Comparison of ENCODE assay signal across 8 cellular contexts in the genomic region with DNA sequence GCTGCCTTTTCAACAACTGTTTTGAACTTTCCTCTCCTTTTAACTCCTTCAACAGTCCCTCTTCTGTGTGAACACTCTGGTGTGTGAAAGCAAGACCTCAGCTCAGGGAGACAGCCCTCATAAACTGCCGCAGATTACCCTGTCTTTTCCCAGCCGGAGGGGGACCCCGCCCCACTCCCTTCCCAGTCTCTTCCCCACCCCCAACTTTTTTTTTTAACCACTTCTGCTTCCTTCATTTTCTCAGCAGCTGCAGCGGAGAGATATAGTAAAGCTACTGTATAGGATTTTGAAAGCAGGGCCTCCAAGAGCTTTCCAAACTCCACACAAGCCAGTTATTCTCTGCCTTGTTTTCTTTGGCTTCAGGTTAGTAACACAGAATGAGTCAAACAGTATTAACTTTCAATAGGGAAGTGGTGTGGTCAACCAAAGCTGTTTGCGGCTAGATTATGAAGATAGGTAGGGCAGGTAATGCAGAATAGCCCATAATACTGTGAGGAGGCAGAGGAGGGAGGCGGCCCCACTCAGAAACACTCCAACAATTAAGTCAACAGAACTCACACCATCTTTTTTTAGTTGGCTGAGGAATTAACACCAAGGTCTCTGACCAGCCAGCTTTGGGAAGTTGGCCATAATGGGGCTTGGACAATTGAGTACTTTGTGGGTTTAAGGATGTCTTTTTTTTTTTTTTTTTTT.
DNase-seq lines count a peak whose midpoint lies in the region; ATAC-seq, FAIRE-seq and TF ChIP-seq lines count a peak whose summit lies in the region.

No MANE protein-coding gene starts in this region.

- intact Hi-C loops in Right ventricle myocardium superior (cut with DNase I): no loop called here
- intact Hi-C loops in cardiac septum (cut with DNase I): no loop called here
- intact Hi-C loops in K562 (cut with micrococcal nuclease): no loop called here
- intact Hi-C loops in posterior vena cava (cut with DNase I): no loop called here

- peak; percentile 66 for ATAC-seq in Right ventricle myocardium superior (ENCODE audit: poor library complexity)
- peak; percentile 83 for ATAC-seq in HG02943 (IDR thresholded peaks at IDR 0.05; ENCODE audit: low read depth, unreplicated experiment)
- peak; percentile 35 for ATAC-seq in K562

- DNase-seq in Right ventricle myocardium superior (no peak), cardiac septum (ENCODE audit: low spot score) (no peak), NT2/D1 (ENCODE audit: low read depth, low spot score) (no peak), K562 (ENCODE audit: extremely low read depth in 1 of 4, low spot score in 3 of 4) (no peak), mesenchymal stem cell (peak; percentile 36), posterior vena cava (ENCODE audit: low spot score) (no peak), NCI-H748 (lab: John Stamatoyannopoulos, UW; ENCODE audit: unreplicated experiment) (no peak)

- peaks cover 18% of the 10 kb centered on the region for H4K20me1 ChIP-seq in K562 (replicated peaks; ENCODE audit: control insufficient read depth, insufficient read depth, low read length)

- no peak for TF ChIP-seq POLR2A in K562 (conservative IDR thresholded peaks at IDR 0.05)

- FAIRE-seq in K562 (lab: Jason Lieb, UNC): no peak

- H3K9me3 ChIP-seq in NT2/D1 (ENCODE audit: insufficient read depth, low read length) (no peaks in the 10 kb centered on the region), K562 (replicated peaks; ENCODE audit: control insufficient read depth, insufficient read depth, low read depth, low read length) (no peaks in the 10 kb centered on the region), mesenchymal stem cell (ENCODE audit: control insufficient read depth, low read length) (no peaks in the 10 kb centered on the region)

- no peak for TF ChIP-seq RAD21 in K562 (CRISPR knock-in tag; conservative IDR thresholded peaks at IDR 0.05 in 1 of 2, IDR thresholded peaks at IDR 0.05 in 1 of 2)

- H3K27me3 ChIP-seq in NT2/D1 (ENCODE audit: insufficient read depth, insufficient read length): no peaks in the 10 kb centered on the region
- no peaks in the 10 kb centered on the region for H3K27me3 ChIP-seq in K562 (ENCODE audit: control insufficient read depth in 2 of 2, insufficient read depth in 2 of 2, low read length in 2 of 2)
- no peaks in the 10 kb centered on the region for H3K27me3 ChIP-seq in mesenchymal stem cell (ENCODE audit: control insufficient read depth in 1 of 2, insufficient read depth in 1 of 2, low read length in 2 of 2)

- no peak overlapping the region for H2BK5ac ChIP-seq in mesenchymal stem cell (ENCODE audit: low read depth, low read length, poor library complexity, severe bottlenecking)

- H3K36me3 ChIP-seq in NT2/D1 (ENCODE audit: insufficient read depth, insufficient read length, low read length) (peaks cover 35% of the 10 kb centered on the region), K562 (ENCODE audit: control insufficient read depth, insufficient read depth, low read length) (peaks cover 82% of the 10 kb centered on the region), mesenchymal stem cell (ENCODE audit: control insufficient read depth in 1 of 2, insufficient read depth in 2 of 2, low read depth in 1 of 2, low read length in 2 of 2) (peaks cover 15 to 93% of the 10 kb centered on the region in 2 experiments)

- H3K14ac ChIP-seq in mesenchymal stem cell (ENCODE audit: low read length in 2 of 2): no peak overlapping the region

- peaks cover 15% of the 10 kb centered on the region for H3K4me1 ChIP-seq in NT2/D1 (ENCODE audit: insufficient read depth, insufficient read length)
- no peaks in the 10 kb centered on the region; a peak in 3 of 5 replicates for H3K4me1 ChIP-seq in K562 (replicated peaks in 1 of 2; ENCODE audit: control insufficient read depth in 2 of 2, insufficient read depth in 2 of 2, low read length in 2 of 2)
- peaks cover 28% of the 10 kb centered on the region for H3K4me1 ChIP-seq in mesenchymal stem cell (ENCODE audit: control insufficient read depth, insufficient read depth, low read depth, low read length)

- H3K23ac ChIP-seq in mesenchymal stem cell (ENCODE audit: low read length in 2 of 2): no peak overlapping the region

- 79% methylated on average over 4 of the region's 6 CpGs for WGBS in K562 (ENCODE audit: insufficient coverage, low coverage, missing lambda C conversion rate)
- 64% methylated on average over 1 of the region's 6 CpGs for WGBS in mesenchymal stem cell

- CTCF ChIA-PET in K562 (lab: Yijun Ruan, JAX; ENCODE audit: low intra/inter-chr PET ratio): interaction anchor here (0.7 kb wide), 1 partner anchor 991 kb away, joined by 3 read pairs; no protein-coding TSS in a partner anchor

- peak overlapping the region; percentile 55 to 78 for H3K4ac ChIP-seq in mesenchymal stem cell (ENCODE audit: low read depth in 1 of 2, low read length in 2 of 2)

- POLR2A ChIA-PET in K562 (lab: Yijun Ruan, JAX): interaction anchor here (0.8 to 1.9 kb wide), 5 partner anchors 9 to 24 kb away, joined by 3 to 5 read pairs (median 4); no protein-coding TSS in a partner anchor

- H2BK15ac ChIP-seq in mesenchymal stem cell (ENCODE audit: low read depth, poor library complexity, severe bottlenecking): no peak overlapping the region

- no peak overlapping the region for H2BK120ac ChIP-seq in mesenchymal stem cell (ENCODE audit: low read depth, low read length)

- peaks cover 33% of the 10 kb centered on the region for H3K79me1 ChIP-seq in mesenchymal stem cell (replicated peaks; ENCODE audit: low read length, poor library complexity, severe bottlenecking)

- H4K91ac ChIP-seq in mesenchymal stem cell (ENCODE audit: low read length): no peak overlapping the region

- H3K4me3 ChIP-seq in NT2/D1 (ENCODE audit: insufficient read length, low read depth): no peak overlapping the region
- no peak overlapping the region for H3K4me3 ChIP-seq in K562
- H3K4me3 ChIP-seq in mesenchymal stem cell (ENCODE audit: insufficient read depth in 1 of 2, low read depth in 1 of 2, low read length in 2 of 2): no peak overlapping the region

- H2AK5ac ChIP-seq in mesenchymal stem cell (ENCODE audit: low read length, severe bottlenecking): peak overlapping the region; percentile 87

- H3K79me2 ChIP-seq in K562 (ENCODE audit: control insufficient read depth, insufficient read depth, low read length): peaks cover 16% of the 10 kb centered on the region; the same call in 2 of the 3 replicates

- TF ChIP-seq CTCF in K562 (IDR thresholded peaks at IDR 0.05 in 2 of 3, conservative IDR thresholded peaks at IDR 0.05 in 1 of 3; ENCODE audit: insufficient read depth in 2 of 3, low read depth in 1 of 3, low read length in 3 of 3): no peak

- TF ChIP-seq EP300 in K562 (IDR thresholded peaks at IDR 0.05; ENCODE audit: low read length): no peak

- peak overlapping the region; percentile 65 for H4K8ac ChIP-seq in mesenchymal stem cell (ENCODE audit: low read length)

- no peaks in the 10 kb centered on the region for H3K9me1 ChIP-seq in K562 (ENCODE audit: control insufficient read depth, insufficient read depth, low read length)

- no peak overlapping the region for H3K4me2 ChIP-seq in K562 (ENCODE audit: insufficient read depth, low read length)
- no peak overlapping the region for H3K4me2 ChIP-seq in mesenchymal stem cell (ENCODE audit: low read length, poor library complexity, severe bottlenecking)

- in situ Hi-C loops in K562 (cut with MboI): no loop called here

- H3K9ac ChIP-seq in NT2/D1 (ENCODE audit: insufficient read length, low read depth): peak overlapping the region; percentile 37
- H3K9ac ChIP-seq in K562 (ENCODE audit: insufficient read depth in 1 of 2, low read depth in 2 of 2, low read length in 2 of 2): no peak overlapping the region
- peak overlapping the region; percentile 40 for H3K9ac ChIP-seq in mesenchymal stem cell (ENCODE audit: low read length)

- H2AFZ ChIP-seq in K562 (ENCODE audit: low read depth, low read length) (no peak overlapping the region), mesenchymal stem cell (ENCODE audit: low read depth, low read length) (no peak overlapping the region)

- no peak overlapping the region for H2BK12ac ChIP-seq in mesenchymal stem cell (ENCODE audit: low read length in 2 of 2)

- BruUV-seq in K562 (replicated peaks; lab: Mats Ljungman, UMichigan): no TSS peak

- peak overlapping the region; percentile 41 to 69 for H3K18ac ChIP-seq in mesenchymal stem cell (ENCODE audit: low read depth in 1 of 2, low read length in 2 of 2)

- H3K27ac ChIP-seq in K562 (ENCODE audit: extremely low read depth, low read depth, low read length) (no peak overlapping the region), mesenchymal stem cell (ENCODE audit: low read length, poor library complexity, severe bottlenecking) (peak overlapping the region; percentile 79)

TF ChIP-seq in K562, 482 proteins besides CTCF, POLR2A, EP300 and RAD21:
- TF ChIP-seq SPI1 (IDR thresholded peaks at IDR 0.05; ENCODE audit: borderline replicate concordance, low read depth, low read length): peak; percentile 77
- no peak for TF ChIP-seq MTA1 (IDR thresholded peaks at IDR 0.05; ENCODE audit: borderline replicate concordance)
- TF ChIP-seq GATA2 (CRISPR knock-in tag; IDR thresholded peaks at IDR 0.05): peak; percentile 71
- peak; percentile 6; the same call in 1 of the 2 replicates for TF ChIP-seq CBFA2T3 (IDR thresholded peaks at IDR 0.05)
- peak; percentile 65; the same call in 1 of the 2 replicates for TF ChIP-seq HMBOX1 (IDR thresholded peaks at IDR 0.05)
- TF ChIP-seq FOSL1 (tag; conservative IDR thresholded peaks at IDR 0.05): 0 out of 2 replicates have a peak, but pooled peaks have one; percentile 35

Comparison
In these comparisons a context has a peak if more than half of its experiments do, and no peak if none do; other contexts are left out.
1. H3K9ac ChIP-seq: peak in NT2/D1 (single experiment) and mesenchymal stem cell (single experiment); none in K562 (0 of 2).
2. Peak in every context shown above with its lines, with median percentiles within 50 percentile points of each other: ATAC-seq.